In genomic region chr3:54538346-54538745, GRCh38 we compare ENCODE assay signal across 18 cellular contexts.
DNase-seq lines count a peak whose midpoint lies in the region; ATAC-seq, FAIRE-seq and TF ChIP-seq lines count a peak whose summit lies in the region.
"Had no signal": no experiment of that assay in that cellular context is flagged by ENCODE, and none has a peak within 500 bp of the region (broad histone marks: within the 10 kb centered on the region; RNA-seq: fewer than 3 reads in every experiment).

No MANE protein-coding gene starts in this region.

- H3K27ac ChIP-seq in foreskin keratinocyte, result no peak overlapping the region
- H3K27ac ChIP-seq in caudate nucleus (ENCODE audit: low read depth, low read length), result no peak overlapping the region
- H3K27ac ChIP-seq: neutrophil, right lobe of liver, tibial artery had no signal

- ATAC-seq in Right ventricle myocardium inferior (peak; percentile 20), Right ventricle myocardium superior (ENCODE audit: poor library complexity) (no peak), foreskin keratinocyte (no peak)
- ATAC-seq: right lobe of liver, T-cell had no signal

- no peaks in the 10 kb centered on the region for H3K4me1 ChIP-seq in NT2/D1 (ENCODE audit: insufficient read depth, insufficient read length)
- no peaks in the 10 kb centered on the region for H3K4me1 ChIP-seq in foreskin keratinocyte
- H3K4me1 ChIP-seq: right lobe of liver, tibial artery had no signal

- no peaks in the 10 kb centered on the region for H3K36me3 ChIP-seq in NT2/D1 (ENCODE audit: insufficient read depth, insufficient read length, low read length)
- H3K36me3 ChIP-seq: neutrophil, right lobe of liver, tibial artery had no signal

- intact Hi-C loops in Right ventricle myocardium inferior (cut with DNase I), result no loop called here
- intact Hi-C loops in Right ventricle myocardium superior (cut with DNase I), result no loop called here

- no peak for FAIRE-seq in GM12891 (lab: Jason Lieb, UNC)

- TF ChIP-seq CTCF in foreskin keratinocyte (conservative IDR thresholded peaks at IDR 0.05), result peak; percentile 12

- CTCF ChIA-PET in activated naive CD4-positive, alpha-beta T cell treated with anti-CD3 and anti-CD28 coated beads, Interleukin-2, amount 10 ng/mL, durations not matched to agents 7 days and 5 days (lab: Charles Lee), result no interaction called here

- H3K27me3 ChIP-seq in NT2/D1 (ENCODE audit: insufficient read depth, insufficient read length), result no peaks in the 10 kb centered on the region
- no peaks in the 10 kb centered on the region for H3K27me3 ChIP-seq in foreskin keratinocyte
- H3K27me3 ChIP-seq: neutrophil, right lobe of liver, tibial artery had no signal

- no peaks in the 10 kb centered on the region for H3K27me3 Mint-ChIP-seq in activated naive CD4-positive, alpha-beta T cell treated with anti-CD3 and anti-CD28 coated beads, Interleukin-2, amount 10 ng/mL, durations not matched to agents 7 days and 5 days
- H3K27me3 Mint-ChIP-seq: T-cell had no signal

- no peaks in the 10 kb centered on the region for H3K9me3 ChIP-seq in NT2/D1 (ENCODE audit: insufficient read depth, low read length)
- H3K9me3 ChIP-seq: neutrophil, right lobe of liver, tibial artery had no signal

- H3K4me1 Mint-ChIP-seq in activated naive CD4-positive, alpha-beta T cell treated with anti-CD3 and anti-CD28 coated beads, Interleukin-2, amount 10 ng/mL, durations not matched to agents 7 days and 5 days, result no peaks in the 10 kb centered on the region
- H3K4me1 Mint-ChIP-seq: mesothelial cell of epicardium, T-cell had no signal

- no peak for TF ChIP-seq POLR2A in GM12891 (IDR thresholded peaks at IDR 0.05; ENCODE audit: low read depth, low read length)

- no peak overlapping the region for H3K4me3 Mint-ChIP-seq in activated naive CD4-positive, alpha-beta T cell treated with anti-CD3 and anti-CD28 coated beads, Interleukin-2, amount 10 ng/mL, durations not matched to agents 7 days and 5 days
- H3K4me3 Mint-ChIP-seq: activated naive CD4-positive, alpha-beta T cell treated with anti-CD3 and anti-CD28 coated beads for 36 hours; mesothelial cell of epicardium; T-cell had no signal

- H3K27ac Mint-ChIP-seq in activated naive CD4-positive, alpha-beta T cell treated with anti-CD3 and anti-CD28 coated beads, Interleukin-2, amount 10 ng/mL, durations not matched to agents 7 days and 5 days, result no peak overlapping the region
- H3K27ac Mint-ChIP-seq: activated naive CD4-positive, alpha-beta T cell treated with anti-CD3 and anti-CD28 coated beads for 36 hours; mesothelial cell of epicardium had no signal

- no peaks in the 10 kb centered on the region for H3K9me3 Mint-ChIP-seq in activated naive CD4-positive, alpha-beta T cell treated with anti-CD3 and anti-CD28 coated beads, Interleukin-2, amount 10 ng/mL, durations not matched to agents 7 days and 5 days
- H3K9me3 Mint-ChIP-seq: activated naive CD4-positive, alpha-beta T cell treated with anti-CD3 and anti-CD28 coated beads for 36 hours; mesothelial cell of epicardium had no signal

- no peak overlapping the region for H3K9ac ChIP-seq in NT2/D1 (ENCODE audit: insufficient read length, low read depth)

- H3K4me3 ChIP-seq in NT2/D1 (ENCODE audit: insufficient read length, low read depth), result no peak overlapping the region
- H3K4me3 ChIP-seq: right lobe of liver, tibial artery had no signal

- DNase-seq in Right ventricle myocardium inferior (ENCODE audit: missing footprints) (no peak), Right ventricle myocardium superior (no peak), NT2/D1 (ENCODE audit: low read depth, low spot score) (peak; percentile 9), foreskin keratinocyte (no peak), GM12891 (ENCODE audit: insufficient read length, low spot score) (no peak), NCI-H187 (lab: John Stamatoyannopoulos, UW) (no peak), caudate nucleus (lab: John Stamatoyannopoulos, UW) (no peak)
- no peak for DNase-seq in activated naive CD4-positive, alpha-beta T cell treated with anti-CD3 and anti-CD28 coated beads, Interleukin-2, amount 10 ng/mL, durations not matched to agents 7 days and 5 days
- DNase-seq: activated CD4-positive, CD25-positive, alpha-beta regulatory T cell; activated naive CD4-positive, alpha-beta T cell treated with anti-CD3 and anti-CD28 coated beads for 36 hours; MV-4-11; NCI-H345; right lobe of liver; stimulated activated CD4-positive, alpha-beta T cell treated with anti-CD3 and anti-CD28 coated beads, Interleukin-4, amount 100 ng/mL, for 24 hours; T-cell; tibial artery had no signal

- no peaks in the 10 kb centered on the region for H3K36me3 Mint-ChIP-seq in activated naive CD4-positive, alpha-beta T cell treated with anti-CD3 and anti-CD28 coated beads, Interleukin-2, amount 10 ng/mL, durations not matched to agents 7 days and 5 days
- H3K36me3 Mint-ChIP-seq: mesothelial cell of epicardium, T-cell had no signal

TF ChIP-seq in GM12891, 5 proteins besides CTCF, POLR2A, EP300 and RAD21:
- TF ChIP-seq TAF1 (IDR thresholded peaks at IDR 0.05; ENCODE audit: low read depth, low read length) (no peak), SPI1 (IDR thresholded peaks at IDR 0.05; ENCODE audit: low read depth, low read length) (no peak), POLR2AphosphoS5 (IDR thresholded peaks at IDR 0.05; ENCODE audit: low read depth, low read length) (no peak), PAX5 (IDR thresholded peaks at IDR 0.05; ENCODE audit: insufficient read depth, low read length, severe bottlenecking) (no peak), POU2F2 (IDR thresholded peaks at IDR 0.05; ENCODE audit: low read depth, low read length) (no peak)
